In the genomic region with DNA sequence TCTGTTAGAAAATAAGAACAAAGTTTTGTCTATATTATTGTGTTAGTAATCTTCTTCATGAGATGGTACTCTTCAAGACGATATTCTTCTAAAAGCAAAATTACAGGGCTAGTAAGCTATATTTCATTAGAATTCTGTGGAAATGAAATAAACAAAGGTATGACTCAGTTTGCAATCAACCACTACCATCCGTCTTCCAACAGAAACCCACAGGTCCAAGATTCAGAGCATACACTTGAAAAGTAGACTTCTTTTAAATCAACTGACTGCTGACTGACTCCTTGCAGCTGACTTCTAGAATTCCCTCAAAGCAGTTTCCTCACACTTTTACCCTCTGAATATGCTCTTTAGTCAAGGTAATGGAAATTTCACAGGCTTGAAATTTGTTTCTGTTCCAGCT, we compare ENCODE assay signal across 15 cellular contexts.
DNase-seq lines count a peak whose midpoint lies in the region; ATAC-seq and TF ChIP-seq lines count a peak whose summit lies in the region.
"Had no signal": no experiment of that assay in that cellular context is flagged by ENCODE, and none has a peak within 500 bp of the region (broad histone marks: within the 10 kb centered on the region; RNA-seq: fewer than 3 reads in every experiment).

No MANE protein-coding gene starts in this region.

- no peaks in the 10 kb centered on the region for H3K9me3 ChIP-seq in PC-3 (ENCODE audit: low read length)
- no peaks in the 10 kb centered on the region for H3K9me3 ChIP-seq in BE2C
- H3K9me3 ChIP-seq: A549 had no signal

- no peak overlapping the region for H3K9ac ChIP-seq in PC-3 (ENCODE audit: low read length)

- H3K27me3 ChIP-seq in PC-3 (ENCODE audit: low read length) (peaks cover 21% of the 10 kb centered on the region), BE2C (no peaks in the 10 kb centered on the region)

- POLR2A ChIA-PET in PC-3 (lab: Charles Lee; ENCODE audit: unreplicated experiment): no interaction called here

- H4K20me1 ChIP-seq in PC-3 (ENCODE audit: low read length): no peaks in the 10 kb centered on the region

- no peaks in the 10 kb centered on the region for H3K27me3 Mint-ChIP-seq in stimulated activated naive CD8-positive, alpha-beta T cell treated with anti-CD3 and anti-CD28 coated beads, Interleukin-15, amount 100 ng/mL, for 72 hours
- H3K27me3 Mint-ChIP-seq: IgD-negative memory B cell had no signal

- H3F3A ChIP-seq in PC-3 (ENCODE audit: low read length, unreplicated experiment): no peaks in the 10 kb centered on the region

- intact Hi-C loops in PC-3 (cut with micrococcal nuclease): no loop called here

- CTCF ChIA-PET in PC-3 (lab: Charles Lee): no interaction called here

- H3K27ac Mint-ChIP-seq in stimulated activated naive CD8-positive, alpha-beta T cell treated with anti-CD3 and anti-CD28 coated beads, Interleukin-15, amount 100 ng/mL, for 72 hours: no peak overlapping the region
- H3K27ac Mint-ChIP-seq: CD14-positive monocyte; CD8-positive, alpha-beta T cell; IgD-negative memory B cell had no signal

- H3K36me3 ChIP-seq in PC-3 (ENCODE audit: low read depth, low read length): no peaks in the 10 kb centered on the region
- no peaks in the 10 kb centered on the region for H3K36me3 ChIP-seq in BE2C

- TF ChIP-seq CTCF in choroid plexus epithelial cell (conservative IDR thresholded peaks at IDR 0.05; ENCODE audit: low read depth, low read length) (no peak), PC-3 (conservative IDR thresholded peaks at IDR 0.05; ENCODE audit: low read depth, low read length) (no peak), BE2C (IDR thresholded peaks at IDR 0.05; ENCODE audit: low read depth, low read length) (no peak)

- H3K4me1 Mint-ChIP-seq in stimulated activated naive CD8-positive, alpha-beta T cell treated with anti-CD3 and anti-CD28 coated beads, Interleukin-15, amount 100 ng/mL, for 72 hours: no peaks in the 10 kb centered on the region
- H3K4me1 Mint-ChIP-seq: CD14-positive monocyte, IgD-negative memory B cell had no signal

- H3K4me3 Mint-ChIP-seq in stimulated activated naive CD8-positive, alpha-beta T cell treated with anti-CD3 and anti-CD28 coated beads, Interleukin-15, amount 100 ng/mL, for 72 hours: no peak overlapping the region
- H3K4me3 Mint-ChIP-seq: CD14-positive monocyte; CD8-positive, alpha-beta T cell; IgD-negative memory B cell had no signal

- H3K9me3 Mint-ChIP-seq in stimulated activated naive CD8-positive, alpha-beta T cell treated with anti-CD3 and anti-CD28 coated beads, Interleukin-15, amount 100 ng/mL, for 72 hours: peaks cover 0 to 8% of the 10 kb centered on the region in 2 donors

- no peaks in the 10 kb centered on the region for H3K4me1 ChIP-seq in PC-3 (ENCODE audit: insufficient read depth, low read length)
- H3K4me1 ChIP-seq in BE2C: no peaks in the 10 kb centered on the region
- H3K4me1 ChIP-seq: A549 had no signal

- H3K9me2 ChIP-seq in PC-3 (replicated peaks; ENCODE audit: low read length): no peaks in the 10 kb centered on the region

- no TSS peak for BruUV-seq in PC-3 (replicated peaks; lab: Mats Ljungman, UMichigan)

- no peaks in the 10 kb centered on the region for H3K79me2 ChIP-seq in PC-3 (ENCODE audit: low read length)

- H2AFZ ChIP-seq in PC-3 (ENCODE audit: low read length): no peak overlapping the region

- no peak for ATAC-seq in stimulated activated naive CD8-positive, alpha-beta T cell treated with anti-CD3 and anti-CD28 coated beads, Interleukin-15, amount 100 ng/mL, for 72 hours
- ATAC-seq in PC-3: no peak
- no peak for ATAC-seq in HG02981 (IDR thresholded peaks at IDR 0.05; ENCODE audit: unreplicated experiment)
- ATAC-seq: A549; CD8-positive, alpha-beta T cell had no signal

- no peak overlapping the region for H3K4me2 ChIP-seq in PC-3 (ENCODE audit: low read length)
- H3K4me2 ChIP-seq: A549 had no signal

- no peak overlapping the region for H3K27ac ChIP-seq in PC-3 (ENCODE audit: low read length)
- H3K27ac ChIP-seq: A549 had no signal

- H3K4me3 ChIP-seq in choroid plexus epithelial cell (ENCODE audit: low read depth, low read length) (no peak overlapping the region), PC-3 (ENCODE audit: low read length) (no peak overlapping the region), BE2C (ENCODE audit: low read depth, low read length) (no peak overlapping the region)
- H3K4me3 ChIP-seq: A549 had no signal

- DNase-seq in H4 (ENCODE audit: low spot score) (peak; percentile 18), amniotic epithelial cell (ENCODE audit: low read depth) (peak; percentile 87), choroid plexus epithelial cell (ENCODE audit: low read depth) (peak; percentile 8), PC-3 (no peak), BE2C (no peak)
- no peak for DNase-seq in stimulated activated naive CD8-positive, alpha-beta T cell treated with anti-CD3 and anti-CD28 coated beads, Interleukin-15, amount 100 ng/mL, for 72 hours
- DNase-seq: CD8-positive, alpha-beta T cell; COR-L47; DMS153; DMS79 treated with DMSO at 0.1 percent for 48 hours; GF-D8 had no signal

Comparison
In these comparisons a context has a peak if more than half of its experiments do, and no peak if none do; other contexts are left out.
1. DNase-seq: peak in H4 (single experiment), amniotic epithelial cell (single experiment) and choroid plexus epithelial cell (single experiment); none in stimulated activated naive CD8-positive, alpha-beta T cell treated with anti-CD3 and anti-CD28 coated beads, Interleukin-15, amount 100 ng/mL, for 72 hours (0 of 2), PC-3 (single experiment) and BE2C (single experiment).